1 cellular context compared by ENCODE assay signal in the genomic region with DNA sequence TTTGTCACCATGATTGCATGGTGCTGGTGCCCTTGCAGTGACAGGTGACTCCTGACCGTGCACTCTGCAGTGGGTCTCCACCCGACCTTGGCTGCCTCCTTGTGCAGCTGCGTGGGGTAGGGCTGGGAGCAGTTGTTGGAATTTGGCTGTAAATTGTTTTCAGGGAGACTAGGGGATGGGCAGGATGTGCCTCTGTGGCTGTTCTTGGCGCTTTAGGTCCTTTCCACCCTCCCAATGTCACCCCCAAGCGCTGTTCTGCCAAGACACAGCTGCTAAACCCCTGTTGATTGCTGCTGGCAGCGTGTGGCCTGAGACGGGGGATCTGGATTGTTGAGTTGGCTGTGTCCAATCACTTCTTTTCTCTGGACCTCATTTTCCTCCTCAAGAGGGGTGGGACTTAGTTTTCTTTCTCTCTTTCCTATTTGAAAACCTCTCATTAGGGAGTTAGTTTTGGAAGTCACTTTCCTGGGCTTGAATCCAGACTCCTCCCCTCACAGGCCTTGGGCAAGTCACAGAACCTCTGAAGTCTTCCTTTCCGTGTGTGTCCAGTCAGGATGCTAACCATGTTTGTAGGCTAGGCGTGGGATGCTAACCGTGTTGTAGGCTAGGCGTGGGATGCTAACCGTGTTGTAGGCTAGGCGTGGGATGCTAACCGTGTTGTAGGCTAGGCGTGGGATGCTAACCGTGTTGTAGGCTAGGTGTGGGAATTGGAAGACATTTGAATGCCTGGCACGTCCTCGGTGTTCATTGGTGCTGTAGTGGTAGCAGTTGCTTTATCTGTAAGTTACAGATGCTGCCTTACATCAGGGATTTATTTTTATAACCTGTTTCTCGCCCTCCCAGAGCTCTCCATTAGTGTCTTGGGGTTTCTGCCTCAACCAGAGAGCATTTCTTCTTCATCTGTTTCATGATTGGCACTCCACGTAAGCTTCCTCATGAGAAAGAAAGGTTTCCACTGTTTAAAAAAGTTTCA.
A peak's percentile ranks its signal among the peaks of the same experiment; 100 is the strongest.
TF ChIP-seq lines count a peak whose summit lies in the region.

No MANE protein-coding gene starts in this region.

TF ChIP-seq in HEK293, 187 proteins besides CTCF, POLR2A, EP300 and RAD21 (continued from another document and continues in another):
- TF ChIP-seq, protein P1, sequence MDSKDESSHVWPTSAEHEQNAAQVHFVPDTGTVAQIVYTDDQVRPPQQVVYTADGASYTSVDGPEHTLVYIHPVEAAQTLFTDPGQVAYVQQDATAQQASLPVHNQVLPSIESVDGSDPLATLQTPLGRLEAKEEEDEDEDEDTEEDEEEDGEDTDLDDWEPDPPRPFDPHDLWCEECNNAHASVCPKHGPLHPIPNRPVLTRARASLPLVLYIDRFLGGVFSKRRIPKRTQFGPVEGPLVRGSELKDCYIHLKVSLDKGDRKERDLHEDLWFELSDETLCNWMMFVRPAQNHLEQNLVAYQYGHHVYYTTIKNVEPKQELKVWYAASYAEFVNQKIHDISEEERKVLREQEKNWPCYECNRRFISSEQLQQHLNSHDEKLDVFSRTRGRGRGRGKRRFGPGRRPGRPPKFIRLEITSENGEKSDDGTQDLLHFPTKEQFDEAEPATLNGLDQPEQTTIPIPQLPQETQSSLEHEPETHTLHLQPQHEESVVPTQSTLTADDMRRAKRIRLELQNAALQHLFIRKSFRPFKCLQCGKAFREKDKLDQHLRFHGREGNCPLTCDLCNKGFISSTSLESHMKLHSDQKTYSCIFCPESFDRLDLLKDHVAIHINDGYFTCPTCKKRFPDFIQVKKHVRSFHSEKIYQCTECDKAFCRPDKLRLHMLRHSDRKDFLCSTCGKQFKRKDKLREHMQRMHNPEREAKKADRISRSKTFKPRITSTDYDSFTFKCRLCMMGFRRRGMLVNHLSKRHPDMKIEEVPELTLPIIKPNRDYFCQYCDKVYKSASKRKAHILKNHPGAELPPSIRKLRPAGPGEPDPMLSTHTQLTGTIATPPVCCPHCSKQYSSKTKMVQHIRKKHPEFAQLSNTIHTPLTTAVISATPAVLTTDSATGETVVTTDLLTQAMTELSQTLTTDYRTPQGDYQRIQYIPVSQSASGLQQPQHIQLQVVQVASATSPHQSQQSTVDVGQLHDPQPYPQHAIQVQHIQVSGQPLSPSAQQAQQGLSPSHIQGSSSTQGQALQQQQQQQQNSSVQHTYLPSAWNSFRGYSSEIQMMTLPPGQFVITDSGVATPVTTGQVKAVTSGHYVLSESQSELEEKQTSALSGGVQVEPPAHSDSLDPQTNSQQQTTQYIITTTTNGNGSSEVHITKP (tag by site-specific recombination; IDR thresholded peaks at IDR 0.05), result no peak
- 0 out of 2 replicates have a peak, but pooled peaks have one; percentile 40 for TF ChIP-seq ZBTB20 (tag by site-specific recombination; IDR thresholded peaks at IDR 0.05)
- TF ChIP-seq ZNF341 (tag by site-specific recombination; IDR thresholded peaks at IDR 0.05; ENCODE audit: low read depth), result peak; percentile 70
- TF ChIP-seq, protein P2, sequence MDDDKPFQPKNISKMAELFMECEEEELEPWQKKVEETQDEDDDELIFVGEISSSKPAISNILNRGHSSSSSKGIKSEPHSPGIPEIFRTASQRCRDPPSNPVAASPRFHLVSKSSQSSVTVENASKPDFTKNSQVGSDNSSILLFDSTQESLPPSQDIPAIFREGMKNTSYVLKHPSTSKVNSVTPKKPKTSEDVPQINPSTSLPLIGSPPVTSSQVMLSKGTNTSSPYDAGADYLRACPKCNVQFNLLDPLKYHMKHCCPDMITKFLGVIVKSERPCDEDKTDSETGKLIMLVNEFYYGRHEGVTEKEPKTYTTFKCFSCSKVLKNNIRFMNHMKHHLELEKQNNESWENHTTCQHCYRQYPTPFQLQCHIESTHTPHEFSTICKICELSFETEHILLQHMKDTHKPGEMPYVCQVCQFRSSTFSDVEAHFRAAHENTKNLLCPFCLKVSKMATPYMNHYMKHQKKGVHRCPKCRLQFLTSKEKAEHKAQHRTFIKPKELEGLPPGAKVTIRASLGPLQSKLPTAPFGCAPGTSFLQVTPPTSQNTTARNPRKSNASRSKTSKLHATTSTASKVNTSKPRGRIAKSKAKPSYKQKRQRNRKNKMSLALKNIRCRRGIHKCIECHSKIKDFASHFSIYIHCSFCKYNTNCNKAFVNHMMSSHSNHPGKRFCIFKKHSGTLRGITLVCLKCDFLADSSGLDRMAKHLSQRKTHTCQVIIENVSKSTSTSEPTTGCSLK (tag by site-specific recombination; IDR thresholded peaks at IDR 0.05), result no peak
- no peak for TF ChIP-seq ZNF707 (tag by site-specific recombination; IDR thresholded peaks at IDR 0.05)
- TF ChIP-seq ZNF146 (tag by site-specific recombination; IDR thresholded peaks at IDR 0.05), result no peak
- TF ChIP-seq, protein P3, sequence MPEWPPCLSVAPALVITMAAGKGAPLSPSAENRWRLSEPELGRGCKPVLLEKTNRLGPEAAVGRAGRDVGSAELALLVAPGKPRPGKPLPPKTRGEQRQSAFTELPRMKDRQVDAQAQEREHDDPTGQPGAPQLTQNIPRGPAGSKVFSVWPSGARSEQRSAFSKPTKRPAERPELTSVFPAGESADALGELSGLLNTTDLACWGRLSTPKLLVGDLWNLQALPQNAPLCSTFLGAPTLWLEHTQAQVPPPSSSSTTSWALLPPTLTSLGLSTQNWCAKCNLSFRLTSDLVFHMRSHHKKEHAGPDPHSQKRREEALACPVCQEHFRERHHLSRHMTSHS (tag by site-specific recombination; IDR thresholded peaks at IDR 0.05), result no peak
- TF ChIP-seq, protein P4, sequence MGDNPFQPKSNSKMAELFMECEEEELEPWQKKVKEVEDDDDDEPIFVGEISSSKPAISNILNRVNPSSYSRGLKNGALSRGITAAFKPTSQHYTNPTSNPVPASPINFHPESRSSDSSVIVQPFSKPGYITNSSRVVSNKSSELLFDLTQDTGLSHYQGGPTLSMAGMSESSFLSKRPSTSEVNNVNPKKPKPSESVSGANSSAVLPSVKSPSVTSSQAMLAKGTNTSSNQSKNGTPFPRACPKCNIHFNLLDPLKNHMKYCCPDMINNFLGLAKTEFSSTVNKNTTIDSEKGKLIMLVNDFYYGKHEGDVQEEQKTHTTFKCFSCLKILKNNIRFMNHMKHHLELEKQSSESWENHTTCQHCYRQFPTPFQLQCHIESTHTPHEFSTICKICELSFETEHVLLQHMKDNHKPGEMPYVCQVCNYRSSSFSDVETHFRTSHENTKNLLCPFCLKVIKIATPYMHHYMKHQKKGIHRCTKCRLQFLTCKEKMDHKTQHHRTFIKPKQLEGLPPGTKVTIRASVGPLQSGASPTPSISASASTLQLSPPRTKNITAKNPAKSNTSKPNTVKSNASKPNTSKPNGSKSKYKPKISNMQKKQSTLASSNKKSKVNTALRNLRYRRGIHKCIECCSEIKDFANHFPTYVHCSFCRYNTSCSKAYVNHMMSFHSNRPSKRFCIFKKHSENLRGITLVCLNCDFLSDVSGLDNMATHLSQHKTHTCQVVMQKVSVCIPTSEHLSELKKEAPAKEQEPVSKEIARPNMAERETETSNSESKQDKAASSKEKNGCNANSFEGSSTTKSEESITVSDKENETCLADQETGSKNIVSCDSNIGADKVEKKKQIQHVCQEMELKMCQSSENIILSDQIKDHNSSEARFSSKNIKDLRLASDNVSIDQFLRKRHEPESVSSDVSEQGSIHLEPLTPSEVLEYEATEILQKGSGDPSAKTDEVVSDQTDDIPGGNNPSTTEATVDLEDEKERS (tag by site-specific recombination; IDR thresholded peaks at IDR 0.05), result no peak
- no peak for TF ChIP-seq TCF7L2 (IDR thresholded peaks at IDR 0.05; ENCODE audit: borderline replicate concordance, low read depth, low read length)
- TF ChIP-seq KLF10 (tag by site-specific recombination; IDR thresholded peaks at IDR 0.05), result no peak
- no peak for TF ChIP-seq ZNF423 (tag by site-specific recombination; IDR thresholded peaks at IDR 0.05)
- TF ChIP-seq ZNF792 (tag by site-specific recombination; IDR thresholded peaks at IDR 0.05), result no peak
- TF ChIP-seq, protein P5, sequence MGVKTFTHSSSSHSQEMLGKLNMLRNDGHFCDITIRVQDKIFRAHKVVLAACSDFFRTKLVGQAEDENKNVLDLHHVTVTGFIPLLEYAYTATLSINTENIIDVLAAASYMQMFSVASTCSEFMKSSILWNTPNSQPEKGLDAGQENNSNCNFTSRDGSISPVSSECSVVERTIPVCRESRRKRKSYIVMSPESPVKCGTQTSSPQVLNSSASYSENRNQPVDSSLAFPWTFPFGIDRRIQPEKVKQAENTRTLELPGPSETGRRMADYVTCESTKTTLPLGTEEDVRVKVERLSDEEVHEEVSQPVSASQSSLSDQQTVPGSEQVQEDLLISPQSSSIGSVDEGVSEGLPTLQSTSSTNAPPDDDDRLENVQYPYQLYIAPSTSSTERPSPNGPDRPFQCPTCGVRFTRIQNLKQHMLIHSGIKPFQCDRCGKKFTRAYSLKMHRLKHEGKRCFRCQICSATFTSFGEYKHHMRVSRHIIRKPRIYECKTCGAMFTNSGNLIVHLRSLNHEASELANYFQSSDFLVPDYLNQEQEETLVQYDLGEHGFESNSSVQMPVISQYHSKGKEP (tag by site-specific recombination; IDR thresholded peaks at IDR 0.05), result no peak
- TF ChIP-seq, protein P6, sequence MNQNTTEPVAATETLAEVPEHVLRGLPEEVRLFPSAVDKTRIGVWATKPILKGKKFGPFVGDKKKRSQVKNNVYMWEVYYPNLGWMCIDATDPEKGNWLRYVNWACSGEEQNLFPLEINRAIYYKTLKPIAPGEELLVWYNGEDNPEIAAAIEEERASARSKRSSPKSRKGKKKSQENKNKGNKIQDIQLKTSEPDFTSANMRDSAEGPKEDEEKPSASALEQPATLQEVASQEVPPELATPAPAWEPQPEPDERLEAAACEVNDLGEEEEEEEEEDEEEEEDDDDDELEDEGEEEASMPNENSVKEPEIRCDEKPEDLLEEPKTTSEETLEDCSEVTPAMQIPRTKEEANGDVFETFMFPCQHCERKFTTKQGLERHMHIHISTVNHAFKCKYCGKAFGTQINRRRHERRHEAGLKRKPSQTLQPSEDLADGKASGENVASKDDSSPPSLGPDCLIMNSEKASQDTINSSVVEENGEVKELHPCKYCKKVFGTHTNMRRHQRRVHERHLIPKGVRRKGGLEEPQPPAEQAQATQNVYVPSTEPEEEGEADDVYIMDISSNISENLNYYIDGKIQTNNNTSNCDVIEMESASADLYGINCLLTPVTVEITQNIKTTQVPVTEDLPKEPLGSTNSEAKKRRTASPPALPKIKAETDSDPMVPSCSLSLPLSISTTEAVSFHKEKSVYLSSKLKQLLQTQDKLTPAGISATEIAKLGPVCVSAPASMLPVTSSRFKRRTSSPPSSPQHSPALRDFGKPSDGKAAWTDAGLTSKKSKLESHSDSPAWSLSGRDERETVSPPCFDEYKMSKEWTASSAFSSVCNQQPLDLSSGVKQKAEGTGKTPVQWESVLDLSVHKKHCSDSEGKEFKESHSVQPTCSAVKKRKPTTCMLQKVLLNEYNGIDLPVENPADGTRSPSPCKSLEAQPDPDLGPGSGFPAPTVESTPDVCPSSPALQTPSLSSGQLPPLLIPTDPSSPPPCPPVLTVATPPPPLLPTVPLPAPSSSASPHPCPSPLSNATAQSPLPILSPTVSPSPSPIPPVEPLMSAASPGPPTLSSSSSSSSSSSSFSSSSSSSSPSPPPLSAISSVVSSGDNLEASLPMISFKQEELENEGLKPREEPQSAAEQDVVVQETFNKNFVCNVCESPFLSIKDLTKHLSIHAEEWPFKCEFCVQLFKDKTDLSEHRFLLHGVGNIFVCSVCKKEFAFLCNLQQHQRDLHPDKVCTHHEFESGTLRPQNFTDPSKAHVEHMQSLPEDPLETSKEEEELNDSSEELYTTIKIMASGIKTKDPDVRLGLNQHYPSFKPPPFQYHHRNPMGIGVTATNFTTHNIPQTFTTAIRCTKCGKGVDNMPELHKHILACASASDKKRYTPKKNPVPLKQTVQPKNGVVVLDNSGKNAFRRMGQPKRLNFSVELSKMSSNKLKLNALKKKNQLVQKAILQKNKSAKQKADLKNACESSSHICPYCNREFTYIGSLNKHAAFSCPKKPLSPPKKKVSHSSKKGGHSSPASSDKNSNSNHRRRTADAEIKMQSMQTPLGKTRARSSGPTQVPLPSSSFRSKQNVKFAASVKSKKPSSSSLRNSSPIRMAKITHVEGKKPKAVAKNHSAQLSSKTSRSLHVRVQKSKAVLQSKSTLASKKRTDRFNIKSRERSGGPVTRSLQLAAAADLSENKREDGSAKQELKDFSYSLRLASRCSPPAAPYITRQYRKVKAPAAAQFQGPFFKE (tag by site-specific recombination; IDR thresholded peaks at IDR 0.05; ENCODE audit: borderline replicate concordance), result no peak
- TF ChIP-seq ZNF274 (IDR thresholded peaks at IDR 0.05; ENCODE audit: low read length), result no peak
- TF ChIP-seq ZNF274 (tag by site-specific recombination; IDR thresholded peaks at IDR 0.05; ENCODE audit: borderline replicate concordance), result no peak
- TF ChIP-seq BCL11B (tag by site-specific recombination; IDR thresholded peaks at IDR 0.05; ENCODE audit: low read depth), result no peak
- TF ChIP-seq EGR2 (tag by site-specific recombination; IDR thresholded peaks at IDR 0.05; ENCODE audit: low read depth), result peak; percentile 62
- TF ChIP-seq, protein P7, sequence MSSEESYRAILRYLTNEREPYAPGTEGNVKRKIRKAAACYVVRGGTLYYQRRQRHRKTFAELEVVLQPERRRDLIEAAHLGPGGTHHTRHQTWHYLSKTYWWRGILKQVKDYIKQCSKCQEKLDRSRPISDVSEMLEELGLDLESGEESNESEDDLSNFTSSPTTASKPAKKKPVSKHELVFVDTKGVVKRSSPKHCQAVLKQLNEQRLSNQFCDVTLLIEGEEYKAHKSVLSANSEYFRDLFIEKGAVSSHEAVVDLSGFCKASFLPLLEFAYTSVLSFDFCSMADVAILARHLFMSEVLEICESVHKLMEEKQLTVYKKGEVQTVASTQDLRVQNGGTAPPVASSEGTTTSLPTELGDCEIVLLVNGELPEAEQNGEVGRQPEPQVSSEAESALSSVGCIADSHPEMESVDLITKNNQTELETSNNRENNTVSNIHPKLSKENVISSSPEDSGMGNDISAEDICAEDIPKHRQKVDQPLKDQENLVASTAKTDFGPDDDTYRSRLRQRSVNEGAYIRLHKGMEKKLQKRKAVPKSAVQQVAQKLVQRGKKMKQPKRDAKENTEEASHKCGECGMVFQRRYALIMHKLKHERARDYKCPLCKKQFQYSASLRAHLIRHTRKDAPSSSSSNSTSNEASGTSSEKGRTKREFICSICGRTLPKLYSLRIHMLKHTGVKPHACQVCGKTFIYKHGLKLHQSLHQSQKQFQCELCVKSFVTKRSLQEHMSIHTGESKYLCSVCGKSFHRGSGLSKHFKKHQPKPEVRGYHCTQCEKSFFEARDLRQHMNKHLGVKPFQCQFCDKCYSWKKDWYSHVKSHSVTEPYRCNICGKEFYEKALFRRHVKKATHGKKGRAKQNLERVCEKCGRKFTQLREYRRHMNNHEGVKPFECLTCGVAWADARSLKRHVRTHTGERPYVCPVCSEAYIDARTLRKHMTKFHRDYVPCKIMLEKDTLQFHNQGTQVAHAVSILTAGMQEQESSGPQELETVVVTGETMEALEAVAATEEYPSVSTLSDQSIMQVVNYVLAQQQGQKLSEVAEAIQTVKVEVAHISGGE (tag by site-specific recombination; conservative IDR thresholded peaks at IDR 0.05; ENCODE audit: low read depth), result no peak
- TF ChIP-seq ZNF335 (tag by site-specific recombination; conservative IDR thresholded peaks at IDR 0.05), result no peak
- TF ChIP-seq ZNF112 (tag by site-specific recombination; IDR thresholded peaks at IDR 0.05), result no peak
- no peak for TF ChIP-seq KLF8 (tag by site-specific recombination; IDR thresholded peaks at IDR 0.05)
- TF ChIP-seq ZNF670 (tag by site-specific recombination; IDR thresholded peaks at IDR 0.05; ENCODE audit: low read depth), result no peak
- TF ChIP-seq ZNF677 (tag by site-specific recombination; IDR thresholded peaks at IDR 0.05), result no peak
- TF ChIP-seq WT1 (tag by site-specific recombination; IDR thresholded peaks at IDR 0.05), result no peak
- TF ChIP-seq ZNF660 (tag by site-specific recombination; IDR thresholded peaks at IDR 0.05), result no peak
